Comparison of ENCODE assay signal across 21 cellular contexts in the genomic region with DNA sequence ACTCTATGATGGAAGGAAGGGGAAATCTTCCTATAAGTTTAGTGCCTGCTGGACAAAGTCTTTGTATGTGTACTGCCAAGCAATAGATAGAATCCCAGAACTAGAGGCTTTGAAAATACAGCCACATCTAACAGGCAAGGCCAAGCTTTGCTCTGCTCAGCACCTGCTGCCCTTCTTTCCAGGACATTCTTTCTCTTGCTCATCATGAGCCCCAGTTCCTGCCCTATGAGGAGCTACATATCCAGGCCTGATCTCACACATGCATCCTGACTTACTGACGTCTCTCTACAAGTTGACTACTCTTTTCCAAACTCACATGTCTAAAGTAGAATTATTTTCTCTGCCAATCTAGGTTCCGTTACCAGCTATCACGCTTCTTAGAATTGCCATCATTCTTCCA.
"Had no signal": no experiment of that assay in that cellular context is flagged by ENCODE, and none has a peak within 500 bp of the region (broad histone marks: within the 10 kb centered on the region; RNA-seq: fewer than 3 reads in every experiment).

No MANE protein-coding gene starts in this region.

- H3K27me3 ChIP-seq: neural progenitor cell, right lobe of liver, suprapubic skin, thyroid gland, vagina had no signal

- DNase-seq: cortex of kidney; effector CD4-positive, alpha-beta T cell; head of caudate nucleus; hippocampal formation; left colon; naive thymus-derived CD4-positive, alpha-beta T cell; right lobe of liver; stimulated activated CD4-positive, alpha-beta T cell treated with anti-CD3 and anti-CD28 coated beads, Interleukin-12 subunit alpha, Interleukin-12 subunit beta, amount 100 ng/mL, for 4 hours; stimulated activated CD4-positive, alpha-beta T cell treated with anti-CD3 and anti-CD28 coated beads, Interleukin-1b, Interleukin-23, amount 100 ng/mL, for 48 hours; stimulated activated CD4-positive, alpha-beta T cell treated with anti-CD3 and anti-CD28 coated beads, Interleukin-4, amount 100 ng/mL, for 1 hour; stimulated activated CD8-positive, alpha-beta memory T cell treated with anti-CD3 and anti-CD28 coated beads, Interleukin-4, amount 100 ng/mL, for 48 hours; stimulated activated naive CD4-positive, alpha-beta T cell; stimulated activated naive CD8-positive, alpha-beta T cell treated with anti-CD3 and anti-CD28 coated beads, Interleukin-15, amount 100 ng/mL, for 72 hours; thyroid gland; trophoblast cell had no signal

- H3K9me3 ChIP-seq: prostate gland, right lobe of liver, suprapubic skin, thyroid gland, vagina had no signal

- H3K4me1 ChIP-seq: prostate gland, right lobe of liver, thyroid gland, vagina had no signal

- H3K36me3 ChIP-seq: neural progenitor cell, prostate gland, right lobe of liver, suprapubic skin, thyroid gland, vagina had no signal

- ATAC-seq: left colon; naive thymus-derived CD4-positive, alpha-beta T cell; right lobe of liver; stimulated activated naive CD8-positive, alpha-beta T cell treated with anti-CD3 and anti-CD28 coated beads, Interleukin-15, amount 100 ng/mL, for 72 hours had no signal

- H3K4me2 ChIP-seq: neural progenitor cell, smooth muscle cell had no signal

- H3K27ac ChIP-seq: neural progenitor cell, prostate gland, right lobe of liver, suprapubic skin had no signal

- H2AFZ ChIP-seq: neural progenitor cell had no signal

- H3K9ac ChIP-seq: neural progenitor cell had no signal

- H3K4me3 ChIP-seq: lung, neural progenitor cell, prostate gland, right lobe of liver, smooth muscle cell, suprapubic skin, thyroid gland, vagina had no signal
